In genomic region chr3:37324752-37325407, GRCh38 we compare ENCODE assay signal across 10 cellular contexts.
A peak's percentile ranks its signal among the peaks of the same experiment; 100 is the strongest.
DNase-seq lines count a peak whose midpoint lies in the region; ATAC-seq, FAIRE-seq and TF ChIP-seq lines count a peak whose summit lies in the region.
"Had no signal": no experiment of that assay in that cellular context is flagged by ENCODE, and none has a peak within 500 bp of the region (broad histone marks: within the 10 kb centered on the region; RNA-seq: fewer than 3 reads in every experiment).

No MANE protein-coding gene starts in this region.

- no peaks in the 10 kb centered on the region for H3K9me3 Mint-ChIP-seq in memory B cell

- TF ChIP-seq EP300 in A549 (IDR thresholded peaks at IDR 0.05), result no peak

- FAIRE-seq in A549 (lab: Jason Lieb, UNC) (peak; percentile 23), GM12892 (lab: Jason Lieb, UNC) (peak; percentile 21)
- FAIRE-seq: bronchial epithelial cell had no signal

- H3K27ac ChIP-seq in A549, result no peak overlapping the region

- TF ChIP-seq POLR2A in A549 (IDR thresholded peaks at IDR 0.05; ENCODE audit: low read length) (no peak), GM12892 (IDR thresholded peaks at IDR 0.05; ENCODE audit: low read depth, low read length) (no peak)

- 93% methylated on average over 4 of the region's 4 CpGs for WGBS in A549 (ENCODE audit: missing lambda C conversion rate)

- H3K4me3 Mint-ChIP-seq in memory B cell, result no peak overlapping the region

- H3K4me1 ChIP-seq in A549, result no peaks in the 10 kb centered on the region

- TF ChIP-seq CTCF in A549 (IDR thresholded peaks at IDR 0.05) (no peak), choroid plexus epithelial cell (conservative IDR thresholded peaks at IDR 0.05; ENCODE audit: low read depth, low read length) (no peak)

- no peak for DNase-seq in A549 (ENCODE audit: low read depth in 1 of 2, low spot score in 1 of 2)
- no peak for DNase-seq in GM12892 (ENCODE audit: insufficient read length)
- peak; percentile 38 for DNase-seq in choroid plexus epithelial cell (ENCODE audit: low read depth)
- DNase-seq in memory B cell (ENCODE audit: low spot score in 2 of 2), result no peak
- DNase-seq in NCI-H524 (lab: John Stamatoyannopoulos, UW), result no peak
- DNase-seq: NCI-H2029 had no signal

- no peaks in the 10 kb centered on the region for H3K27me3 Mint-ChIP-seq in memory B cell

- H3K4me2 ChIP-seq in A549, result no peak overlapping the region

- CTCF ChIA-PET in A549 (lab: Yijun Ruan, JAX), result interaction anchor here (1.3 to 1.4 kb wide), 2 partner anchors 9 to 12 kb away, joined by 3 read pairs; no protein-coding TSS in a partner anchor

- no peak overlapping the region for H3K4me3 ChIP-seq in A549
- no peak overlapping the region for H3K4me3 ChIP-seq in choroid plexus epithelial cell (ENCODE audit: low read depth, low read length)

- no peak for ATAC-seq in A549
- no peak for ATAC-seq in memory B cell (ENCODE audit: low read depth)
- no peak for ATAC-seq in GM18502 (IDR thresholded peaks at IDR 0.05; ENCODE audit: poor library complexity, unreplicated experiment)
- no peak for ATAC-seq in HG02981 (IDR thresholded peaks at IDR 0.05; ENCODE audit: unreplicated experiment)
- ATAC-seq in HG02678 (IDR thresholded peaks at IDR 0.05; ENCODE audit: unreplicated experiment), result no peak

- peaks cover 62% of the 10 kb centered on the region for H3K36me3 Mint-ChIP-seq in memory B cell

- no peak for TF ChIP-seq RAD21 in A549 (conservative IDR thresholded peaks at IDR 0.05 in 1 of 2, IDR thresholded peaks at IDR 0.05 in 1 of 2)

- no peaks in the 10 kb centered on the region for H3K9me3 ChIP-seq in A549

- no peaks in the 10 kb centered on the region for H3K4me1 Mint-ChIP-seq in memory B cell

- H3K27ac Mint-ChIP-seq in memory B cell, result peak overlapping the region; percentile 9

- POLR2A ChIA-PET in A549 (lab: Yijun Ruan, JAX), result no interaction called here

TF ChIP-seq in A549, 52 proteins besides CTCF, POLR2A, EP300 and RAD21:
- TF ChIP-seq NFE2L2 (conservative IDR thresholded peaks at IDR 0.05; ENCODE audit: low read length) (no peak), RNF2 (IDR thresholded peaks at IDR 0.05; ENCODE audit: borderline replicate concordance, low read depth) (no peak), USF2 (IDR thresholded peaks at IDR 0.05) (no peak), ESRRA (IDR thresholded peaks at IDR 0.05; ENCODE audit: borderline replicate concordance, low read length) (no peak), HOXB13 (CRISPR knock-in tag; IDR thresholded peaks at IDR 0.05; ENCODE audit: low read depth) (no peak), ZSCAN20 (CRISPR knock-in tag; IDR thresholded peaks at IDR 0.05) (no peak), POLR2AphosphoS2 (conservative IDR thresholded peaks at IDR 0.05; ENCODE audit: low read length) (no peak)
